ENCODE assay signal across 15 cellular contexts in genomic region chr11:10692716-10693115, GRCh38. TPM values are rescaled to one million over a fixed set of nuclear protein-coding genes. Genes with fewer than 3 reads are reported as not detected.
A peak's percentile ranks its signal among the peaks of the same experiment; 100 is the strongest.
DNase-seq lines count a peak whose midpoint lies in the region; ATAC-seq, FAIRE-seq and TF ChIP-seq lines count a peak whose summit lies in the region.
"Had no signal": no experiment of that assay in that cellular context is flagged by ENCODE, and none has a peak within 500 bp of the region (broad histone marks: within the 10 kb centered on the region; RNA-seq: fewer than 3 reads in every experiment).

No MANE protein-coding gene starts in this region.

- peak overlapping the region; percentile 86 for H2AFZ ChIP-seq in GM23248

- DNase-seq in GM23248 (no peak), cardiac fibroblast (ENCODE audit: low read depth in 2 of 2) (no peak), left lung (no peak), small intestine (no peak), head of caudate nucleus (no peak), NCI-H1417 (lab: John Stamatoyannopoulos, UW) (no peak), DMS153 treated with DMSO at 0.1 percent for 48 hours (lab: John Stamatoyannopoulos, UW; ENCODE audit: unreplicated experiment) (no peak)
- DNase-seq: activated CD8-positive, alpha-beta memory T cell treated with anti-CD3 and anti-CD28 coated beads, Interleukin-2, amount 50 U/mL, for 48 hours; foreskin keratinocyte; GF-D8 had no signal

- H3K27ac ChIP-seq in GM23248 (peak overlapping the region; percentile 51; the same call in 1 of the 2 replicates), left lung (peak overlapping the region; percentile 31 to 70), small intestine (ENCODE audit: low read depth in 1 of 2, low read length in 1 of 2) (peak overlapping the region; percentile 3 to 76)
- H3K27ac ChIP-seq: brain microvascular endothelial cell, C4-2B, foreskin keratinocyte, KMS-11 had no signal

- FAIRE-seq in small intestine (lab: Jason Lieb, UNC) = no peak

- in situ Hi-C loops in GM23248 (cut with MboI) = no loop called here

- no peaks in the 10 kb centered on the region for H3K9me2 ChIP-seq in GM23248 (ENCODE audit: insufficient read depth)

- H3K4me3 ChIP-seq in GM23248 (peak overlapping the region; percentile 63), cardiac fibroblast (replicated peaks in 1 of 2; ENCODE audit: low read depth in 2 of 2, low read length in 2 of 2) (peak overlapping the region; percentile 2 to 6), left lung (peak overlapping the region; percentile 10 to 30), small intestine (ENCODE audit: low read depth in 1 of 2, low read length in 2 of 2) (peak overlapping the region in 1 of 2 donors; percentile 27)
- H3K4me3 ChIP-seq: lung had no signal

- H4K20me1 ChIP-seq in GM23248 (ENCODE audit: insufficient read depth) = no peaks in the 10 kb centered on the region

- peak overlapping the region; percentile 76 for H3K4me2 ChIP-seq in GM23248 (ENCODE audit: unreplicated experiment)
- H3K4me2 ChIP-seq: KMS-11 had no signal

- no peak for ATAC-seq in left lung
- ATAC-seq in GM21381 (IDR thresholded peaks at IDR 0.05; ENCODE audit: unreplicated experiment) = no peak
- ATAC-seq: foreskin keratinocyte had no signal

- TF ChIP-seq CTCF in cardiac fibroblast (IDR thresholded peaks at IDR 0.05; ENCODE audit: low read depth, low read length) (no peak), left lung (IDR thresholded peaks at IDR 0.05) (no peak)

- H3K79me2 ChIP-seq in GM23248 (ENCODE audit: insufficient read depth) = peaks cover 11% of the 10 kb centered on the region; the same call in 1 of the 2 replicates

- intact Hi-C loops in left lung (cut with DNase I) (no loop called here), head of caudate nucleus (cut with DNase I) (no loop called here)

- H3K9ac ChIP-seq in GM23248 = peak overlapping the region; percentile 59
- H3K9ac ChIP-seq: KMS-11 had no signal

- H3K4me1 ChIP-seq in GM23248 (ENCODE audit: insufficient read depth) = peaks cover 26% of the 10 kb centered on the region
- H3K4me1 ChIP-seq in left lung = peaks cover 0 to 11% of the 10 kb centered on the region in 2 donors
- H3K4me1 ChIP-seq in small intestine (ENCODE audit: control insufficient read depth in 2 of 2, insufficient read depth in 1 of 2, low read depth in 1 of 2, low read length in 1 of 2) = peaks cover 0 to 5% of the 10 kb centered on the region in 2 donors
- H3K4me1 ChIP-seq: foreskin keratinocyte had no signal

- H3K36me3 ChIP-seq in GM23248 (ENCODE audit: low read depth) (no peaks in the 10 kb centered on the region; the same call in 1 of the 2 replicates), left lung (no peaks in the 10 kb centered on the region), small intestine (ENCODE audit: control insufficient read depth in 2 of 2, insufficient read depth in 2 of 2, low read length in 2 of 2) (no peaks in the 10 kb centered on the region)
- H3K36me3 ChIP-seq: brain microvascular endothelial cell had no signal

- 81 to 88% methylated on average over 6 of the region's 6 CpGs for WGBS in GM23248 (ENCODE audit: low coverage in 1 of 2, low lambda C conversion rate in 2 of 2, missing lambda C conversion rate in 2 of 2), 2 experiments
- 57 to 69% (median 66%) methylated on average over 5 to 6 of the region's 6 CpGs for WGBS in small intestine, 3 donors

- H3K9me3 ChIP-seq in GM23248 (ENCODE audit: low read depth) (no peaks in the 10 kb centered on the region), left lung (no peaks in the 10 kb centered on the region), small intestine (ENCODE audit: control insufficient read depth, low read depth) (no peaks in the 10 kb centered on the region)

- H3K27me3 ChIP-seq in GM23248 (replicated peaks; ENCODE audit: insufficient read depth) (no peaks in the 10 kb centered on the region), left lung (no peaks in the 10 kb centered on the region), small intestine (ENCODE audit: control insufficient read depth in 2 of 2, insufficient read depth in 2 of 2, low read length in 2 of 2) (no peaks in the 10 kb centered on the region)
- H3K27me3 ChIP-seq: brain microvascular endothelial cell had no signal

- H3F3A ChIP-seq in GM23248 (ENCODE audit: insufficient read depth) = peaks cover 13% of the 10 kb centered on the region

RNA-seq across cellular contexts. Expression of gene IRAG1, which starts 0.8 kb away (rescaled TPM):
- 5.9 and 6.7 TPM in 2 replicates for total RNA-seq in GM23248 (2014; rRNA removed; shearing (Covaris generic))
- polyA plus RNA-seq in GM23248 (2016; fragmentation: Nextera tagmentation; extraction: Ambion mirVana) (4.5 and 5.3 TPM in 2 replicates), small intestine (1 to 10 TPM in 2 of 3 donors, under 1 TPM in 1; 0.45 to 9.0 (median 1.6) TPM)
- total RNA-seq in left lung = 10 to 100 TPM; 17.0 to 17.5 TPM

RNA-seq across cellular contexts. Expression of gene CTR9, which starts 58.3 kb away (rescaled TPM):
- total RNA-seq in GM23248 (2014; rRNA removed; shearing (Covaris generic)) = 20.2 and 24.4 TPM in 2 replicates
- polyA plus RNA-seq in GM23248 (2016; fragmentation: Nextera tagmentation; extraction: Ambion mirVana) (29.9 and 32.3 TPM in 2 replicates), small intestine (10 to 100 TPM; 14.1 to 16.6 (median 16.3) TPM)
- 10 to 100 TPM; 33.8 to 38.4 TPM for total RNA-seq in left lung
